Comparison of ENCODE assay signal across 1 cellular context in the genomic region with DNA sequence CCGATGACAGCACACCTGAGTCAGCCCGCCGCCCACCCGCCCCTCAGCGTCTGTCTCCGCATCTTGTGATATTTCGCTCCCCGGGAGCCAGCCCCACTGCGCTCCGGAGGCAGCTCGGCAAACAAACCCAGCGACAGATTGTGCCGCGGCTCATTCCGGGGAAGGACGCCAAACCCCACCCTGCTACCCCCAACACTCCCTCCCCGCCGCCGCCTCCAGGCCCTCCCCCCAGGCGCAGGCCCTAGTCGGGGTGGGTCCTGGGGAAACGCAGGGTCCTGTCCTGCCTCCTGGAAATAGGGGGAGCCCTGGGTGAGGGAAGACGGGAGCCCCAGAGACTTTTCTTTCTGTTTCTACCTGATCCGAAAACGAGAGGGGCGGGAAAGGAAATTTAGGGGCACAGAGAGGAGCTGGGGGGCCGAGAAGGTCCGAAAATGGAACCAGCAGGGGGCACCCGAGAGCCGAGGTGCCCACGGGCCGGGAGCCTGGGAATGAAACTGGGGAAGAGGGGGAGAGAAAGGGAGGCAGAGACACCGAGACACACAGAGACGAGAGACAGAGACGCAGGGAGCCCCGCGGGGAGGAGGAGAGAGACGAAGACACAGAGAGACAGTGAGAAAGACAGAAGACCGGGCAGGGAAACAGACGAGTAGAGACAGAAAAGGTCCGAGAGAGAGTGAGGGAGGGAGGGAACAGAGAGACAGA.
TF ChIP-seq lines count a peak whose summit lies in the region.

No MANE protein-coding gene starts in this region.

TF ChIP-seq in HepG2, 621 proteins besides CTCF, POLR2A, EP300 and RAD21 (continued from another document and continues in another):
- TF ChIP-seq, protein P1, sequence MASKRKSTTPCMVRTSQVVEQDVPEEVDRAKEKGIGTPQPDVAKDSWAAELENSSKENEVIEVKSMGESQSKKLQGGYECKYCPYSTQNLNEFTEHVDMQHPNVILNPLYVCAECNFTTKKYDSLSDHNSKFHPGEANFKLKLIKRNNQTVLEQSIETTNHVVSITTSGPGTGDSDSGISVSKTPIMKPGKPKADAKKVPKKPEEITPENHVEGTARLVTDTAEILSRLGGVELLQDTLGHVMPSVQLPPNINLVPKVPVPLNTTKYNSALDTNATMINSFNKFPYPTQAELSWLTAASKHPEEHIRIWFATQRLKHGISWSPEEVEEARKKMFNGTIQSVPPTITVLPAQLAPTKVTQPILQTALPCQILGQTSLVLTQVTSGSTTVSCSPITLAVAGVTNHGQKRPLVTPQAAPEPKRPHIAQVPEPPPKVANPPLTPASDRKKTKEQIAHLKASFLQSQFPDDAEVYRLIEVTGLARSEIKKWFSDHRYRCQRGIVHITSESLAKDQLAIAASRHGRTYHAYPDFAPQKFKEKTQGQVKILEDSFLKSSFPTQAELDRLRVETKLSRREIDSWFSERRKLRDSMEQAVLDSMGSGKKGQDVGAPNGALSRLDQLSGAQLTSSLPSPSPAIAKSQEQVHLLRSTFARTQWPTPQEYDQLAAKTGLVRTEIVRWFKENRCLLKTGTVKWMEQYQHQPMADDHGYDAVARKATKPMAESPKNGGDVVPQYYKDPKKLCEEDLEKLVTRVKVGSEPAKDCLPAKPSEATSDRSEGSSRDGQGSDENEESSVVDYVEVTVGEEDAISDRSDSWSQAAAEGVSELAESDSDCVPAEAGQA (IDR thresholded peaks at IDR 0.05; ENCODE audit: low read depth), result no peak
- TF ChIP-seq, protein P1 (CRISPR knock-in tag; IDR thresholded peaks at IDR 0.05; ENCODE audit: borderline replicate concordance), result no peak
- TF ChIP-seq HDAC2 (CRISPR knock-in tag; IDR thresholded peaks at IDR 0.05), result peak; percentile 18; the same call in 1 of the 2 replicates
- TF ChIP-seq, protein P2, sequence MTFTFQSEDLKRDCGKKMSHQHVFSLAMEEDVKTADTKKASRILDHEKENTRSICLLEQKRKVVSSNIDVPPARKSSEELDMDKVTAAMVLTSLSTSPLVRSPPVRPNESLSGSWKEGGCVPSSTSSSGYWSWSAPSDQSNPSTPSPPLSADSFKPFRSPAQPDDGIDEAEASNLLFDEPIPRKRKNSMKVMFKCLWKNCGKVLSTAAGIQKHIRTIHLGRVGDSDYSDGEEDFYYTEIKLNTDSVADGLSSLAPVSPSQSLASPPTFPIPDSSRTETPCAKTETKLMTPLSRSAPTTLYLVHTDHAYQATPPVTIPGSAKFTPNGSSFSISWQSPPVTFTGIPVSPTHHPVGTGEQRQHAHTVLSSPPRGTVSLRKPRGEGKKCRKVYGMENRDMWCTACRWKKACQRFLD (CRISPR knock-in tag; IDR thresholded peaks at IDR 0.05; ENCODE audit: borderline replicate concordance), result no peak
- TF ChIP-seq, protein P3, sequence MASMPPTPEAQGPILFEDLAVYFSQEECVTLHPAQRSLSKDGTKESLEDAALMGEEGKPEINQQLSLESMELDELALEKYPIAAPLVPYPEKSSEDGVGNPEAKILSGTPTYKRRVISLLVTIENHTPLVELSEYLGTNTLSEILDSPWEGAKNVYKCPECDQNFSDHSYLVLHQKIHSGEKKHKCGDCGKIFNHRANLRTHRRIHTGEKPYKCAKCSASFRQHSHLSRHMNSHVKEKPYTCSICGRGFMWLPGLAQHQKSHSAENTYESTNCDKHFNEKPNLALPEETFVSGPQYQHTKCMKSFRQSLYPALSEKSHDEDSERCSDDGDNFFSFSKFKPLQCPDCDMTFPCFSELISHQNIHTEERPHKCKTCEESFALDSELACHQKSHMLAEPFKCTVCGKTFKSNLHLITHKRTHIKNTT (CRISPR knock-in tag; IDR thresholded peaks at IDR 0.05), result no peak
- TF ChIP-seq, protein P4, sequence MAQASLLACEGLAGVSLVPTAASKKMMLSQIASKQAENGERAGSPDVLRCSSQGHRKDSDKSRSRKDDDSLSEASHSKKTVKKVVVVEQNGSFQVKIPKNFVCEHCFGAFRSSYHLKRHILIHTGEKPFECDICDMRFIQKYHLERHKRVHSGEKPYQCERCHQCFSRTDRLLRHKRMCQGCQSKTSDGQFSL (CRISPR knock-in tag; IDR thresholded peaks at IDR 0.05), result 0 out of 2 replicates have a peak, but pooled peaks have one; percentile 10
- no peak for TF ChIP-seq JUN (CRISPR knock-in tag; IDR thresholded peaks at IDR 0.05)
- no peak for TF ChIP-seq ZNF713 (CRISPR knock-in tag; IDR thresholded peaks at IDR 0.05)
- no peak for TF ChIP-seq GATAD2A (CRISPR knock-in tag; IDR thresholded peaks at IDR 0.05)
- TF ChIP-seq NFE2 (CRISPR knock-in tag; IDR thresholded peaks at IDR 0.05), result no peak
- no peak for TF ChIP-seq ZEB1 (IDR thresholded peaks at IDR 0.05; ENCODE audit: insufficient replicate concordance, low read depth)
- TF ChIP-seq ZNF431 (CRISPR knock-in tag; IDR thresholded peaks at IDR 0.05; ENCODE audit: borderline replicate concordance, low read depth), result no peak
- TF ChIP-seq, protein P5, sequence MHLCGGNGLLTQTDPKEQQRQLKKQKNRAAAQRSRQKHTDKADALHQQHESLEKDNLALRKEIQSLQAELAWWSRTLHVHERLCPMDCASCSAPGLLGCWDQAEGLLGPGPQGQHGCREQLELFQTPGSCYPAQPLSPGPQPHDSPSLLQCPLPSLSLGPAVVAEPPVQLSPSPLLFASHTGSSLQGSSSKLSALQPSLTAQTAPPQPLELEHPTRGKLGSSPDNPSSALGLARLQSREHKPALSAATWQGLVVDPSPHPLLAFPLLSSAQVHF (CRISPR knock-in tag; IDR thresholded peaks at IDR 0.05), result peak; percentile 37; the same call in 1 of the 2 replicates
- no peak for TF ChIP-seq FOSL1 (CRISPR knock-in tag; IDR thresholded peaks at IDR 0.05; ENCODE audit: borderline replicate concordance)
- TF ChIP-seq BRD4 (CRISPR knock-in tag; IDR thresholded peaks at IDR 0.05), result no peak
- TF ChIP-seq ZNF296 (CRISPR knock-in tag; conservative IDR thresholded peaks at IDR 0.05), result no peak
- TF ChIP-seq ZFX (CRISPR knock-in tag; IDR thresholded peaks at IDR 0.05; ENCODE audit: low read depth), result peak; percentile 49
- TF ChIP-seq HNRNPL (IDR thresholded peaks at IDR 0.05; ENCODE audit: low read depth, low read length), result peak; percentile 67; the same call in 1 of the 2 replicates
- no peak for TF ChIP-seq HOXA9 (CRISPR knock-in tag; IDR thresholded peaks at IDR 0.05; ENCODE audit: borderline replicate concordance)
- no peak for TF ChIP-seq GFI1 (CRISPR knock-in tag; IDR thresholded peaks at IDR 0.05; ENCODE audit: borderline replicate concordance)
- TF ChIP-seq, protein P6, sequence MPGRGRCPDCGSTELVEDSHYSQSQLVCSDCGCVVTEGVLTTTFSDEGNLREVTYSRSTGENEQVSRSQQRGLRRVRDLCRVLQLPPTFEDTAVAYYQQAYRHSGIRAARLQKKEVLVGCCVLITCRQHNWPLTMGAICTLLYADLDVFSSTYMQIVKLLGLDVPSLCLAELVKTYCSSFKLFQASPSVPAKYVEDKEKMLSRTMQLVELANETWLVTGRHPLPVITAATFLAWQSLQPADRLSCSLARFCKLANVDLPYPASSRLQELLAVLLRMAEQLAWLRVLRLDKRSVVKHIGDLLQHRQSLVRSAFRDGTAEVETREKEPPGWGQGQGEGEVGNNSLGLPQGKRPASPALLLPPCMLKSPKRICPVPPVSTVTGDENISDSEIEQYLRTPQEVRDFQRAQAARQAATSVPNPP (CRISPR knock-in tag; IDR thresholded peaks at IDR 0.05), result no peak
- TF ChIP-seq CHD4 (IDR thresholded peaks at IDR 0.05; ENCODE audit: borderline replicate concordance, low read length), result 0 out of 2 replicates have a peak, but pooled peaks have one; percentile 44
- TF ChIP-seq PTBP1 (IDR thresholded peaks at IDR 0.05; ENCODE audit: low read depth, low read length, poor library complexity, severe bottlenecking), result no peak
- TF ChIP-seq FLYWCH1 (CRISPR knock-in tag; IDR thresholded peaks at IDR 0.05), result no peak
- peak; percentile 53 for TF ChIP-seq STAG1 (CRISPR knock-in tag; IDR thresholded peaks at IDR 0.05)
- no peak for TF ChIP-seq SRF (IDR thresholded peaks at IDR 0.05; ENCODE audit: low read depth, low read length)
- TF ChIP-seq HIVEP1 (CRISPR knock-in tag; IDR thresholded peaks at IDR 0.05), result peak; percentile 22; the same call in 1 of the 2 replicates
- TF ChIP-seq GATAD1 (CRISPR knock-in tag; IDR thresholded peaks at IDR 0.05), result peak; percentile 19; the same call in 1 of the 2 replicates
- TF ChIP-seq RXRA (CRISPR knock-in tag; IDR thresholded peaks at IDR 0.05), result no peak
- TF ChIP-seq RBM22 (optimal IDR thresholded peaks at IDR 0.05; ENCODE audit: low read length), result no peak
- no peak for TF ChIP-seq JDP2 (CRISPR knock-in tag; IDR thresholded peaks at IDR 0.05; ENCODE audit: borderline replicate concordance)
- TF ChIP-seq, protein P7, sequence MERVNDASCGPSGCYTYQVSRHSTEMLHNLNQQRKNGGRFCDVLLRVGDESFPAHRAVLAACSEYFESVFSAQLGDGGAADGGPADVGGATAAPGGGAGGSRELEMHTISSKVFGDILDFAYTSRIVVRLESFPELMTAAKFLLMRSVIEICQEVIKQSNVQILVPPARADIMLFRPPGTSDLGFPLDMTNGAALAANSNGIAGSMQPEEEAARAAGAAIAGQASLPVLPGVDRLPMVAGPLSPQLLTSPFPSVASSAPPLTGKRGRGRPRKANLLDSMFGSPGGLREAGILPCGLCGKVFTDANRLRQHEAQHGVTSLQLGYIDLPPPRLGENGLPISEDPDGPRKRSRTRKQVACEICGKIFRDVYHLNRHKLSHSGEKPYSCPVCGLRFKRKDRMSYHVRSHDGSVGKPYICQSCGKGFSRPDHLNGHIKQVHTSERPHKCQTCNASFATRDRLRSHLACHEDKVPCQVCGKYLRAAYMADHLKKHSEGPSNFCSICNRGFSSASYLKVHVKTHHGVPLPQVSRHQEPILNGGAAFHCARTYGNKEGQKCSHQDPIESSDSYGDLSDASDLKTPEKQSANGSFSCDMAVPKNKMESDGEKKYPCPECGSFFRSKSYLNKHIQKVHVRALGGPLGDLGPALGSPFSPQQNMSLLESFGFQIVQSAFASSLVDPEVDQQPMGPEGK (CRISPR knock-in tag; IDR thresholded peaks at IDR 0.05), result peak; percentile 70
- TF ChIP-seq ZNF546 (CRISPR knock-in tag; conservative IDR thresholded peaks at IDR 0.05), result no peak
- peak; percentile 22 for TF ChIP-seq RBM39 (IDR thresholded peaks at IDR 0.05; ENCODE audit: low read depth, low read length, poor library complexity, severe bottlenecking)
- TF ChIP-seq ZNF160 (CRISPR knock-in tag; IDR thresholded peaks at IDR 0.05), result no peak
- TF ChIP-seq KLF6 (CRISPR knock-in tag; IDR thresholded peaks at IDR 0.05), result 0 out of 2 replicates have a peak, but pooled peaks have one; percentile 35
- TF ChIP-seq, protein P8, sequence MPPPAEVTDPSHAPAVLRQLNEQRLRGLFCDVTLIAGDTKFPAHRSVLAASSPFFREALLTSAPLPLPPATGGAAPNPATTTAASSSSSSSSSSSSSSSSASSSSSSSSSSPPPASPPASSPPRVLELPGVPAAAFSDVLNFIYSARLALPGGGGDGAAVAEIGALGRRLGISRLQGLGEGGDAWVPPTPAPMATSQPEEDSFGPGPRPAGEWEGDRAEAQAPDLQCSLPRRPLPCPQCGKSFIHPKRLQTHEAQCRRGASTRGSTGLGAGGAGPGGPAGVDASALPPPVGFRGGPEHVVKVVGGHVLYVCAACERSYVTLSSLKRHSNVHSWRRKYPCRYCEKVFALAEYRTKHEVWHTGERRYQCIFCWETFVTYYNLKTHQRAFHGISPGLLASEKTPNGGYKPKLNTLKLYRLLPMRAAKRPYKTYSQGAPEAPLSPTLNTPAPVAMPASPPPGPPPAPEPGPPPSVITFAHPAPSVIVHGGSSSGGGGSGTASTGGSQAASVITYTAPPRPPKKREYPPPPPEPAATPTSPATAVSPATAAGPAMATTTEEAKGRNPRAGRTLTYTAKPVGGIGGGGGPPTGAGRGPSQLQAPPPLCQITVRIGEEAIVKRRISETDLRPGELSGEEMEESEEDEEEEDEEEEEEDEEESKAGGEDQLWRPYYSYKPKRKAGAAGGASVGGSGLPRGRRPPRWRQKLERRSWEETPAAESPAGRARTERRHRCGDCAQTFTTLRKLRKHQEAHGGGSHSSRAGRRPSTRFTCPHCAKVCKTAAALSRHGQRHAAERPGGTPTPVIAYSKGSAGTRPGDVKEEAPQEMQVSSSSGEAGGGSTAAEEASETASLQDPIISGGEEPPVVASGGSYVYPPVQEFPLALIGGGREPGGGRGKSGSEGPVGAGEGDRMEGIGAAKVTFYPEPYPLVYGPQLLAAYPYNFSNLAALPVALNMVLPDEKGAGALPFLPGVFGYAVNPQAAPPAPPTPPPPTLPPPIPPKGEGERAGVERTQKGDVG (CRISPR knock-in tag; IDR thresholded peaks at IDR 0.05; ENCODE audit: borderline replicate concordance), result no peak
- TF ChIP-seq ZNF136 (CRISPR knock-in tag; IDR thresholded peaks at IDR 0.05; ENCODE audit: low read depth), result no peak
- TF ChIP-seq ZNF501 (CRISPR knock-in tag; IDR thresholded peaks at IDR 0.05), result peak; percentile 66
- TF ChIP-seq ZNF317 (CRISPR knock-in tag; IDR thresholded peaks at IDR 0.05), result 0 out of 2 replicates have a peak, but pooled peaks have one; percentile 27
- TF ChIP-seq PRPF4 (IDR thresholded peaks at IDR 0.05; ENCODE audit: low read depth, low read length, poor library complexity, severe bottlenecking), result no peak
- TF ChIP-seq ZNF652 (CRISPR knock-in tag; IDR thresholded peaks at IDR 0.05; ENCODE audit: borderline replicate concordance, low read depth), result 0 out of 2 replicates have a peak, but pooled peaks have one; percentile 1
- no peak for TF ChIP-seq LCORL (IDR thresholded peaks at IDR 0.05)
- peak; percentile 44; the same call in 1 of the 2 replicates for TF ChIP-seq LCORL (CRISPR knock-in tag; IDR thresholded peaks at IDR 0.05)
- TF ChIP-seq ZBTB7B (CRISPR knock-in tag; IDR thresholded peaks at IDR 0.05), result 0 out of 2 replicates have a peak, but pooled peaks have one; percentile 15
- no peak for TF ChIP-seq ZNF577 (CRISPR knock-in tag; IDR thresholded peaks at IDR 0.05; ENCODE audit: borderline replicate concordance, low read depth)
